ENCODE assay signal across 9 cellular contexts in the genomic region with DNA sequence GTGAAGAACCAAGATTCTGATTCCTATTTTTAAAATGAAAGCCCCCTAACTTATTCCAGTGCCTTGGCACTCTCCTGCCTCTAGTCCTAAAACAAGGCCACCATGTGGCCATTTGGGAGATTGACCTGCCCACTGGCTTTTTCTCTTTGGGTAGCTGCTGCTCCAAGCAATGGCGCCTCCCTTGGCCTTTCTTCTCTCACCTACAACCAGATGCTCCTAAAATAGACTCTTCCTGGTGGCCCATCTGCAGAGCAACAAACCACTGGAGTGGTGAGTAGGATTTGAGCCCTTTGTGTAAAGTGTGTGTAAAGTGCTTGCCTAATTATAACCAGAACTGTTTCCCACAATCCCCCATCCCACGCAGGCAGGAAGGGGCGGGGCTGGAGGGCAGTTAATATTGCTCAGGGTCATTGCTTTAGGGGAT.
A peak's percentile ranks its signal among the peaks of the same experiment; 100 is the strongest.
DNase-seq lines count a peak whose midpoint lies in the region; ATAC-seq and TF ChIP-seq lines count a peak whose summit lies in the region.
"Had no signal": no experiment of that assay in that cellular context is flagged by ENCODE, and none has a peak within 500 bp of the region (broad histone marks: within the 10 kb centered on the region; RNA-seq: fewer than 3 reads in every experiment).

No MANE protein-coding gene starts in this region.

- DNase-seq in HCT116 (ENCODE audit: low read depth, low spot score) (peak; percentile 50), RKO (ENCODE audit: low spot score) (peak; percentile 20), left ventricle myocardium superior (no peak), amniotic stem cell (lab: John Stamatoyannopoulos, UW) (no peak)
- no peak for DNase-seq in activated naive CD4-positive, alpha-beta T cell (lab: John Stamatoyannopoulos, UW)
- DNase-seq: activated T-cell treated with anti-CD3 and anti-CD28 coated beads, Interleukin-2, amount 50 U/mL, for 1 hour had no signal

- TF ChIP-seq CTCF in C4-2B (conservative IDR thresholded peaks at IDR 0.05) (peak; percentile 41), HCT116 (IDR thresholded peaks at IDR 0.05 in 2 of 3, conservative IDR thresholded peaks at IDR 0.05 in 1 of 3; ENCODE audit: borderline replicate concordance in 1 of 3, insufficient read depth in 1 of 3, low read depth in 2 of 3, low read length in 2 of 3) (peak; percentile 67 to 82 (median 69); a peak in 5 of 6 replicates)

- H3K27ac ChIP-seq in C4-2B (no peak overlapping the region), HCT116 (ENCODE audit: low read depth, low read length) (no peak overlapping the region)

- H3K9me3 ChIP-seq in HCT116 (ENCODE audit: control insufficient read depth in 1 of 2, insufficient read depth in 1 of 2, low read depth in 1 of 2, low read length in 2 of 2), result no peaks in the 10 kb centered on the region

- CTCF ChIA-PET in HCT116 (lab: Charles Lee), result interaction anchor here (1.4 to 2.3 kb wide), 10 partner anchors 9 to 316 kb away, joined by 3 to 16 read pairs (median 4); a partner anchor contains a TSS

- ATAC-seq in HCT116 (peak; percentile 87), left ventricle myocardium superior (peak; percentile 40), GM21619 (IDR thresholded peaks at IDR 0.05; ENCODE audit: unreplicated experiment) (no peak), HG02973 (IDR thresholded peaks at IDR 0.05; ENCODE audit: unreplicated experiment) (no peak)

- H3K9me2 ChIP-seq in HCT116 (ENCODE audit: insufficient read depth), result 0 out of 2 replicates have a peak, but pooled peaks cover 4% of the 10 kb centered on the region

- no peak overlapping the region for H3K9ac ChIP-seq in HCT116 (ENCODE audit: low read length)

- RAD21 ChIA-PET in HCT116 (lab: Charles Lee; ENCODE audit: low non-redundant PET in 1 of 2, low total read pairs in 2 of 2, uncharacterized antibody in 2 of 2, unreplicated experiment in 2 of 2), result interaction anchor here in 1 of 2 experiments (1.9 kb wide), 1 partner anchor 102 kb away, joined by 4 read pairs; no protein-coding TSS in a partner anchor

- POLR2A ChIA-PET in HCT116 (lab: Charles Lee), result interaction anchor here (1.6 kb wide), 1 partner anchor 9 kb away, joined by 3 read pairs; no protein-coding TSS in a partner anchor

- H3K4me3 ChIP-seq in HCT116 (replicated peaks in 1 of 2; ENCODE audit: low read depth in 1 of 2, low read length in 2 of 2), result no peak overlapping the region

- H3K4me2 ChIP-seq in HCT116 (ENCODE audit: low read length), result 0 out of 2 replicates have a peak overlapping the region, but pooled peaks have one; percentile 1

- no TSS peak for BruUV-seq in HCT116 (replicated peaks; lab: Mats Ljungman, UMichigan)

- H4K20me1 ChIP-seq in HCT116 (ENCODE audit: insufficient read depth), result no peaks in the 10 kb centered on the region

- H3K27me3 ChIP-seq in HCT116 (ENCODE audit: insufficient read depth, low read length), result no peaks in the 10 kb centered on the region

- H3K79me2 ChIP-seq in HCT116 (ENCODE audit: insufficient read depth, low read length), result no peaks in the 10 kb centered on the region

- TF ChIP-seq RAD21 in HCT116 (IDR thresholded peaks at IDR 0.05; ENCODE audit: low read depth), result peak; percentile 55; the same call in 1 of the 2 replicates

- TF ChIP-seq POLR2A in HCT116 (IDR thresholded peaks at IDR 0.05; ENCODE audit: borderline replicate concordance, extremely low read depth, insufficient read depth, insufficient read length), result no peak

- intact Hi-C loops in HCT116 (cut with micrococcal nuclease), result loop anchor here (1.0 to 10.0 kb wide), 4 partner anchors 115 to 397 kb away; no protein-coding TSS in a partner anchor
- intact Hi-C loops in left ventricle myocardium superior (cut with micrococcal nuclease), result no loop called here

- H2AFZ ChIP-seq in HCT116 (ENCODE audit: low read depth, low read length, poor library complexity, severe bottlenecking), result no peak overlapping the region

- no peaks in the 10 kb centered on the region for H3K36me3 ChIP-seq in HCT116 (ENCODE audit: control insufficient read depth in 1 of 2, insufficient read depth in 2 of 2, low read length in 2 of 2)

- H3K4me1 ChIP-seq in HCT116 (ENCODE audit: control insufficient read depth in 1 of 2, insufficient read depth in 2 of 2, low read length in 2 of 2), result 0 out of 4 replicates have a peak, but pooled peaks cover 0 to 4% of the 10 kb centered on the region in 2 experiments

TF ChIP-seq in HCT116, 20 proteins besides CTCF, POLR2A, EP300 and RAD21:
- TF ChIP-seq SIN3A (IDR thresholded peaks at IDR 0.05; ENCODE audit: low read depth) (no peak), TCF7L2 (IDR thresholded peaks at IDR 0.05; ENCODE audit: borderline replicate concordance, extremely low read depth, insufficient read depth, insufficient read length) (no peak), EGR1 (IDR thresholded peaks at IDR 0.05; ENCODE audit: low read depth) (no peak), YY1 (IDR thresholded peaks at IDR 0.05; ENCODE audit: extremely low read depth, insufficient replicate concordance, low read depth, low read length) (peak; percentile 15), POLR2AphosphoS5 (IDR thresholded peaks at IDR 0.05; ENCODE audit: low read depth, low read length) (no peak), SRF (IDR thresholded peaks at IDR 0.05; ENCODE audit: low read depth) (no peak), SP1 (IDR thresholded peaks at IDR 0.05; ENCODE audit: low read depth) (no peak), CEBPB (IDR thresholded peaks at IDR 0.05; ENCODE audit: low read depth) (no peak), ZNF274 (IDR thresholded peaks at IDR 0.05; ENCODE audit: low read depth, low read length) (no peak), CBX3 (IDR thresholded peaks at IDR 0.05; ENCODE audit: low read depth) (0 out of 2 replicates have a peak, but pooled peaks have one; percentile 33)
- TF ChIP-seq, protein P1, sequence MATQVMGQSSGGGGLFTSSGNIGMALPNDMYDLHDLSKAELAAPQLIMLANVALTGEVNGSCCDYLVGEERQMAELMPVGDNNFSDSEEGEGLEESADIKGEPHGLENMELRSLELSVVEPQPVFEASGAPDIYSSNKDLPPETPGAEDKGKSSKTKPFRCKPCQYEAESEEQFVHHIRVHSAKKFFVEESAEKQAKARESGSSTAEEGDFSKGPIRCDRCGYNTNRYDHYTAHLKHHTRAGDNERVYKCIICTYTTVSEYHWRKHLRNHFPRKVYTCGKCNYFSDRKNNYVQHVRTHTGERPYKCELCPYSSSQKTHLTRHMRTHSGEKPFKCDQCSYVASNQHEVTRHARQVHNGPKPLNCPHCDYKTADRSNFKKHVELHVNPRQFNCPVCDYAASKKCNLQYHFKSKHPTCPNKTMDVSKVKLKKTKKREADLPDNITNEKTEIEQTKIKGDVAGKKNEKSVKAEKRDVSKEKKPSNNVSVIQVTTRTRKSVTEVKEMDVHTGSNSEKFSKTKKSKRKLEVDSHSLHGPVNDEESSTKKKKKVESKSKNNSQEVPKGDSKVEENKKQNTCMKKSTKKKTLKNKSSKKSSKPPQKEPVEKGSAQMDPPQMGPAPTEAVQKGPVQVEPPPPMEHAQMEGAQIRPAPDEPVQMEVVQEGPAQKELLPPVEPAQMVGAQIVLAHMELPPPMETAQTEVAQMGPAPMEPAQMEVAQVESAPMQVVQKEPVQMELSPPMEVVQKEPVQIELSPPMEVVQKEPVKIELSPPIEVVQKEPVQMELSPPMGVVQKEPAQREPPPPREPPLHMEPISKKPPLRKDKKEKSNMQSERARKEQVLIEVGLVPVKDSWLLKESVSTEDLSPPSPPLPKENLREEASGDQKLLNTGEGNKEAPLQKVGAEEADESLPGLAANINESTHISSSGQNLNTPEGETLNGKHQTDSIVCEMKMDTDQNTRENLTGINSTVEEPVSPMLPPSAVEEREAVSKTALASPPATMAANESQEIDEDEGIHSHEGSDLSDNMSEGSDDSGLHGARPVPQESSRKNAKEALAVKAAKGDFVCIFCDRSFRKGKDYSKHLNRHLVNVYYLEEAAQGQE (IDR thresholded peaks at IDR 0.05; ENCODE audit: low read depth), result no peak
- TF ChIP-seq, protein P2, sequence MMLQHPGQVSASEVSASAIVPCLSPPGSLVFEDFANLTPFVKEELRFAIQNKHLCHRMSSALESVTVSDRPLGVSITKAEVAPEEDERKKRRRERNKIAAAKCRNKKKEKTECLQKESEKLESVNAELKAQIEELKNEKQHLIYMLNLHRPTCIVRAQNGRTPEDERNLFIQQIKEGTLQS (IDR thresholded peaks at IDR 0.05), result no peak
- TF ChIP-seq, protein P3, sequence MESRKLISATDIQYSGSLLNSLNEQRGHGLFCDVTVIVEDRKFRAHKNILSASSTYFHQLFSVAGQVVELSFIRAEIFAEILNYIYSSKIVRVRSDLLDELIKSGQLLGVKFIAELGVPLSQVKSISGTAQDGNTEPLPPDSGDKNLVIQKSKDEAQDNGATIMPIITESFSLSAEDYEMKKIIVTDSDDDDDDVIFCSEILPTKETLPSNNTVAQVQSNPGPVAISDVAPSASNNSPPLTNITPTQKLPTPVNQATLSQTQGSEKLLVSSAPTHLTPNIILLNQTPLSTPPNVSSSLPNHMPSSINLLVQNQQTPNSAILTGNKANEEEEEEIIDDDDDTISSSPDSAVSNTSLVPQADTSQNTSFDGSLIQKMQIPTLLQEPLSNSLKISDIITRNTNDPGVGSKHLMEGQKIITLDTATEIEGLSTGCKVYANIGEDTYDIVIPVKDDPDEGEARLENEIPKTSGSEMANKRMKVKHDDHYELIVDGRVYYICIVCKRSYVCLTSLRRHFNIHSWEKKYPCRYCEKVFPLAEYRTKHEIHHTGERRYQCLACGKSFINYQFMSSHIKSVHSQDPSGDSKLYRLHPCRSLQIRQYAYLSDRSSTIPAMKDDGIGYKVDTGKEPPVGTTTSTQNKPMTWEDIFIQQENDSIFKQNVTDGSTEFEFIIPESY (IDR thresholded peaks at IDR 0.05; ENCODE audit: extremely low read depth, insufficient replicate concordance, low read length), result no peak
- TF ChIP-seq, protein P4, sequence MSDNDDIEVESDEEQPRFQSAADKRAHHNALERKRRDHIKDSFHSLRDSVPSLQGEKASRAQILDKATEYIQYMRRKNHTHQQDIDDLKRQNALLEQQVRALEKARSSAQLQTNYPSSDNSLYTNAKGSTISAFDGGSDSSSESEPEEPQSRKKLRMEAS (IDR thresholded peaks at IDR 0.05), result no peak

Comparison
In these comparisons a context has a peak if more than half of its experiments do, and no peak if none do; other contexts are left out.
1. ATAC-seq: peak in HCT116 (single experiment) and left ventricle myocardium superior (single experiment); none in GM21619 (single experiment) and HG02973 (single experiment).
2. DNase-seq: peak in HCT116 (single experiment) and RKO (single experiment); none in left ventricle myocardium superior (single experiment), amniotic stem cell (single experiment) and activated naive CD4-positive, alpha-beta T cell (0 of 4).